11 cellular contexts compared by ENCODE assay signal in genomic region chr9:88776717-88777497, GRCh38.
DNase-seq lines count a peak whose midpoint lies in the region; ATAC-seq and TF ChIP-seq lines count a peak whose summit lies in the region.
"Had no signal": no experiment of that assay in that cellular context is flagged by ENCODE, and none has a peak within 500 bp of the region (broad histone marks: within the 10 kb centered on the region; RNA-seq: fewer than 3 reads in every experiment).

No MANE protein-coding gene starts in this region.

- peak overlapping the region; percentile 98 for H3K27ac ChIP-seq in ACC112 (ENCODE audit: low read depth, low read length)

- DNase-seq in HFFc6, result peak; percentile 88
- DNase-seq in amniotic epithelial cell (ENCODE audit: low read depth), result peak; percentile 96
- peak; percentile 71 for DNase-seq in kidney epithelial cell (ENCODE audit: low read depth)
- no peak for DNase-seq in foreskin melanocyte
- no peak for DNase-seq in hippocampal formation (lab: John Stamatoyannopoulos, UW)
- DNase-seq in NCI-H2107 treated with DMSO at 0.1 percent for 48 hours (lab: John Stamatoyannopoulos, UW; ENCODE audit: unreplicated experiment), result no peak
- DNase-seq: activated naive CD4-positive, alpha-beta T cell treated with anti-CD3 and anti-CD28 coated beads, Interleukin-2, amount 10 ng/mL, durations not matched to agents 7 days and 5 days; COR-L47; KG1 had no signal

- no peaks in the 10 kb centered on the region for H3K27me3 Mint-ChIP-seq in HFFc6 (ENCODE audit: insufficient read depth)

- H3K4me1 ChIP-seq in ACC112 (ENCODE audit: control insufficient read depth, insufficient read depth, low read length, unreplicated experiment), result peaks cover 79% of the 10 kb centered on the region

- H2AFZ ChIP-seq in ACC112 (ENCODE audit: low read length, unreplicated experiment), result no peak overlapping the region

- H3K27me3 ChIP-seq in ACC112 (ENCODE audit: insufficient read depth, low read length), result no peaks in the 10 kb centered on the region
- H3K27me3 ChIP-seq in kidney epithelial cell (ENCODE audit: control insufficient read depth, insufficient read depth, low read length), result no peaks in the 10 kb centered on the region

- H3K4me1 Mint-ChIP-seq in HFFc6 (ENCODE audit: low read depth), result peaks cover 77% of the 10 kb centered on the region

- H3K4me3 ChIP-seq in ACC112 (ENCODE audit: low read depth, low read length), result peak overlapping the region; percentile 32; the same call in 1 of the 2 replicates
- no peak overlapping the region for H3K4me3 ChIP-seq in kidney epithelial cell (ENCODE audit: low read depth, low read length)

- peaks cover 4% of the 10 kb centered on the region for H3K79me2 ChIP-seq in ACC112 (ENCODE audit: control insufficient read depth, insufficient read depth, low read length, unreplicated experiment)

- H3K36me3 ChIP-seq in ACC112 (ENCODE audit: insufficient read depth, low read length) (no peaks in the 10 kb centered on the region), kidney epithelial cell (ENCODE audit: control insufficient read depth, insufficient read depth, low read length) (no peaks in the 10 kb centered on the region)

- no peak for ATAC-seq in HG02798 (IDR thresholded peaks at IDR 0.05; ENCODE audit: poor library complexity, unreplicated experiment)

- peak overlapping the region; percentile 58 for H3K4me3 Mint-ChIP-seq in HFFc6
- H3K4me3 Mint-ChIP-seq: activated naive CD4-positive, alpha-beta T cell treated with anti-CD3 and anti-CD28 coated beads, Interleukin-2, amount 10 ng/mL, durations not matched to agents 7 days and 5 days had no signal

- no peaks in the 10 kb centered on the region for H3K36me3 Mint-ChIP-seq in HFFc6 (ENCODE audit: low read depth)
- H3K36me3 Mint-ChIP-seq: activated naive CD4-positive, alpha-beta T cell treated with anti-CD3 and anti-CD28 coated beads, Interleukin-2, amount 10 ng/mL, durations not matched to agents 7 days and 5 days had no signal

- H3K27ac Mint-ChIP-seq in HFFc6, result peak overlapping the region; percentile 83
- H3K27ac Mint-ChIP-seq: activated naive CD4-positive, alpha-beta T cell treated with anti-CD3 and anti-CD28 coated beads, Interleukin-2, amount 10 ng/mL, durations not matched to agents 7 days and 5 days had no signal

- H3K9me3 Mint-ChIP-seq in HFFc6, result 0 out of 2 replicates have a peak, but pooled peaks cover 3% of the 10 kb centered on the region
- H3K9me3 Mint-ChIP-seq: activated naive CD4-positive, alpha-beta T cell treated with anti-CD3 and anti-CD28 coated beads, Interleukin-2, amount 10 ng/mL, durations not matched to agents 7 days and 5 days had no signal

- TF ChIP-seq CTCF in HFFc6 (IDR thresholded peaks at IDR 0.05) (no peak), kidney epithelial cell (IDR thresholded peaks at IDR 0.05; ENCODE audit: insufficient read depth, low read length, poor library complexity, severe bottlenecking) (no peak)

Comparison
In these comparisons a context has a peak if more than half of its experiments do, and no peak if none do; other contexts are left out.
1. DNase-seq: peak in HFFc6 (single experiment), amniotic epithelial cell (single experiment) and kidney epithelial cell (single experiment); none in foreskin melanocyte (single experiment), hippocampal formation (0 of 2) and NCI-H2107 treated with DMSO at 0.1 percent for 48 hours (single experiment).